Comparison of ENCODE assay signal across 17 cellular contexts in the genomic region with DNA sequence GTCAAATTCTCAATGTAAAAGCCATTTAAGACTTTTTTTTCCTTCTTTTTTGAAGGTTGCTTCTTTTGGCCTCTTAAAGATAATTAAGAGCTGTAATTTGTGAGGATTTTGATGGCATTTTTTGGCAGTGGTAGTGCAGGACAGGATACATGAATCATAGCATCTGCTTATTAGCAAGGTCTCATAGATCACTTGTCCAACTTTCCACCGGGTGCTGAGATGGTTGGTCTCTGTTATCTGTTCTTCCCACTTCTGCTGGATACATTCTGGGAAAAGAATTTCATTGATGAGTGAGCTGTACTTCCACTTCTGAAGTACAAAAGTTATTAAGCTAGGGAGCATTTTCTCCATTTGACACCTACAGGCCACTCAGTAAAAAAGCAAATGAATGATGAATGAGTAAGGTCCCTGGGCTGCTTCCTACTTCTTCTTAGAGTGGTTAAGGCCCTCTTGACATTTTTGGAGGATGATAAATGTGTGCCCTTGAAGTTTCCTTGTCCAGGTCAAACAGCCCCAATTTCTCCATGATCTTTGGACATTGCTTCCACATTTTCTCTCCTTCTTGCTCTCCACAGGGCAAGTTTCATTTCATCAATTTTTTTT.
DNase-seq lines count a peak whose midpoint lies in the region; ATAC-seq and TF ChIP-seq lines count a peak whose summit lies in the region.
"Had no signal": no experiment of that assay in that cellular context is flagged by ENCODE, and none has a peak within 500 bp of the region (broad histone marks: within the 10 kb centered on the region; RNA-seq: fewer than 3 reads in every experiment).

No MANE protein-coding gene starts in this region.

- H3K9me3 ChIP-seq in fibroblast of lung (ENCODE audit: control insufficient read depth, insufficient read depth, low read depth, low read length): no peaks in the 10 kb centered on the region
- no peaks in the 10 kb centered on the region for H3K9me3 ChIP-seq in trophoblast cell (ENCODE audit: insufficient read depth, low read depth, low read length)
- no peaks in the 10 kb centered on the region for H3K9me3 ChIP-seq in aorta (ENCODE audit: control insufficient read depth, low read length)
- H3K9me3 ChIP-seq: BLaER1 treated with 17β-estradiol and CSF1 and Interleukin-3, amounts not matched to agents 10 nM and 100 nM; MG63 had no signal

- H4K91ac ChIP-seq in trophoblast cell (ENCODE audit: low read depth, low read length): no peak overlapping the region

- no peak overlapping the region for H3K9ac ChIP-seq in fibroblast of lung (ENCODE audit: insufficient read depth, low read length)
- no peak overlapping the region for H3K9ac ChIP-seq in trophoblast cell (ENCODE audit: low read length)
- H3K9ac ChIP-seq: BLaER1 treated with 17β-estradiol and CSF1 and Interleukin-3, amounts not matched to agents 10 nM and 100 nM; parathyroid adenoma had no signal

- intact Hi-C loops in aorta (cut with DNase I): no loop called here

- H3K79me1 ChIP-seq in trophoblast cell (ENCODE audit: low read length): peaks cover 5% of the 10 kb centered on the region

- TF ChIP-seq CTCF in fibroblast of lung (conservative IDR thresholded peaks at IDR 0.05 in 1 of 2, IDR thresholded peaks at IDR 0.05 in 1 of 2; ENCODE audit: low read depth in 1 of 2, low read length in 2 of 2): no peak

- H4K8ac ChIP-seq in trophoblast cell (ENCODE audit: low read depth, low read length): no peak overlapping the region

- H3K4me2 ChIP-seq in fibroblast of lung (ENCODE audit: extremely low read depth, insufficient read depth, low read length) (peak overlapping the region; percentile 42), trophoblast cell (ENCODE audit: low read length) (no peak overlapping the region)
- H3K4me2 ChIP-seq: BLaER1 treated with 17β-estradiol and CSF1 and Interleukin-3, amounts not matched to agents 10 nM and 100 nM had no signal

- no CpG with 5 or more reads among the region's 1 CpG for WGBS in trophoblast cell (ENCODE audit: extremely low coverage, insufficient coverage, insufficient read length)
- WGBS in aorta, 2 donors: 9 to 15% methylated on average over 1 of the region's 1 CpG

- no peaks in the 10 kb centered on the region for H3K79me2 ChIP-seq in fibroblast of lung (ENCODE audit: control insufficient read depth, insufficient read depth, low read length)
- H3K79me2 ChIP-seq in trophoblast cell (ENCODE audit: control insufficient read depth, insufficient read depth, low read length, poor library complexity): no peaks in the 10 kb centered on the region

- no peak overlapping the region for H3K23ac ChIP-seq in trophoblast cell (ENCODE audit: low read length)

- H4K12ac ChIP-seq in trophoblast cell (ENCODE audit: low read depth, low read length): no peak overlapping the region

- no peak overlapping the region for H3K4ac ChIP-seq in trophoblast cell (ENCODE audit: low read depth, low read length)

- H3K18ac ChIP-seq in trophoblast cell (ENCODE audit: low read length): no peak overlapping the region

- H3K27me3 ChIP-seq in fibroblast of lung (ENCODE audit: control insufficient read depth, insufficient read depth, low read length) (no peaks in the 10 kb centered on the region), trophoblast cell (ENCODE audit: insufficient read depth, low read length) (no peaks in the 10 kb centered on the region), aorta (ENCODE audit: control insufficient read depth in 1 of 2, insufficient read depth in 2 of 2, low read length in 1 of 2) (no peaks in the 10 kb centered on the region)
- H3K27me3 ChIP-seq: BLaER1 treated with 17β-estradiol and CSF1 and Interleukin-3, amounts not matched to agents 10 nM and 100 nM; MG63 had no signal

- DNase-seq in EH (ENCODE audit: low read depth) (peak; percentile 27), NCI-H446 treated with DMSO at 0.1 percent for 48 hours (lab: John Stamatoyannopoulos, UW) (peak; percentile 80), fibroblast of lung (ENCODE audit: low read depth in 2 of 2) (peak in 1 of 2 donors; percentile 81), trophoblast cell (no peak), aorta (no peak), NCI-H2029 (lab: John Stamatoyannopoulos, UW) (no peak)
- DNase-seq in activated effector memory CD4-positive, alpha-beta T cell treated with anti-CD3 and anti-CD28 coated beads, Interleukin-2, amount 50 U/mL, for 16 hours: no peak
- DNase-seq: activated T-cell treated with anti-CD3 and anti-CD28 coated beads for 4 hours; amniotic stem cell; effector CD4-positive, alpha-beta T cell; MG63; NCI-H2081 treated with DMSO at 0.1 percent for 48 hours; NCI-H748 treated with DMSO at 0.1 percent for 48 hours; substantia nigra had no signal

- no peak overlapping the region for H2BK5ac ChIP-seq in trophoblast cell (ENCODE audit: low read depth, low read length, poor library complexity)

- ATAC-seq in HG02642 (IDR thresholded peaks at IDR 0.05; ENCODE audit: poor library complexity, unreplicated experiment): no peak
- ATAC-seq in aorta (ENCODE audit: low FRiP score): no peak

- H3K36me3 ChIP-seq in fibroblast of lung (ENCODE audit: control insufficient read depth, insufficient read depth, low read length) (no peaks in the 10 kb centered on the region), trophoblast cell (ENCODE audit: control insufficient read depth in 1 of 2, insufficient read depth in 2 of 2, low read length in 2 of 2) (no peaks in the 10 kb centered on the region), aorta (ENCODE audit: control insufficient read depth in 1 of 2, insufficient read depth in 2 of 2, low read length in 1 of 2) (no peaks in the 10 kb centered on the region)
- H3K36me3 ChIP-seq: BLaER1 treated with 17β-estradiol and CSF1 and Interleukin-3, amounts not matched to agents 10 nM and 100 nM; MG63 had no signal

- H3K27ac ChIP-seq in fibroblast of lung (ENCODE audit: insufficient read depth, low read length): no peak overlapping the region
- peak overlapping the region; percentile 68 for H3K27ac ChIP-seq in trophoblast cell (ENCODE audit: low read depth, low read length)
- H3K27ac ChIP-seq in aorta (ENCODE audit: low read depth in 1 of 2, low read length in 2 of 2): no peak overlapping the region
- H3K27ac ChIP-seq: BLaER1 treated with 17β-estradiol and CSF1 and Interleukin-3, amounts not matched to agents 10 nM and 100 nM; parathyroid adenoma had no signal

- H3K4me3 ChIP-seq in fibroblast of lung (replicated peaks in 1 of 4; ENCODE audit: control extremely low read depth in 1 of 4, insufficient read depth in 1 of 4, low read depth in 3 of 4, low read length in 4 of 4) (no peak overlapping the region), trophoblast cell (ENCODE audit: low read depth, low read length) (no peak overlapping the region), aorta (ENCODE audit: low read length in 2 of 2) (no peak overlapping the region)
- H3K4me3 ChIP-seq: BLaER1 treated with 17β-estradiol and CSF1 and Interleukin-3, amounts not matched to agents 10 nM and 100 nM; MG63 had no signal

- no peak overlapping the region for H2BK12ac ChIP-seq in trophoblast cell (ENCODE audit: low read length)

- no peak overlapping the region for H3K14ac ChIP-seq in trophoblast cell (ENCODE audit: low read length)

- no peaks in the 10 kb centered on the region for H4K20me1 ChIP-seq in fibroblast of lung (ENCODE audit: control insufficient read depth, extremely low read depth, insufficient read depth, low read length)
- H4K20me1 ChIP-seq: BLaER1 treated with 17β-estradiol and CSF1 and Interleukin-3, amounts not matched to agents 10 nM and 100 nM had no signal

- H2AFZ ChIP-seq in fibroblast of lung (ENCODE audit: low read length) (no peak overlapping the region), trophoblast cell (ENCODE audit: insufficient read depth, low read length, poor library complexity) (no peak overlapping the region)
- H2AFZ ChIP-seq: parathyroid adenoma had no signal

- H2BK120ac ChIP-seq in trophoblast cell (ENCODE audit: insufficient read depth, low read length, poor library complexity): no peak overlapping the region

- no peak overlapping the region for H2AK5ac ChIP-seq in trophoblast cell (ENCODE audit: low read length)

- H3K4me1 ChIP-seq in fibroblast of lung (ENCODE audit: control insufficient read depth, extremely low read depth, insufficient read depth, low read length) (peaks cover 28% of the 10 kb centered on the region), trophoblast cell (ENCODE audit: control insufficient read depth in 1 of 2, insufficient read depth in 2 of 2, low read length in 2 of 2) (peaks cover 10 to 25% of the 10 kb centered on the region in 2 experiments), aorta (ENCODE audit: control insufficient read depth in 1 of 2, insufficient read depth in 2 of 2, low read length in 2 of 2) (peaks cover 5 to 17% of the 10 kb centered on the region in 2 donors)
- H3K4me1 ChIP-seq: parathyroid adenoma had no signal

Comparison
In these comparisons a context has a peak if more than half of its experiments do, and no peak if none do; other contexts are left out.
1. DNase-seq: peak in EH (single experiment) and NCI-H446 treated with DMSO at 0.1 percent for 48 hours (single experiment); none in trophoblast cell (0 of 2), activated effector memory CD4-positive, alpha-beta T cell treated with anti-CD3 and anti-CD28 coated beads, Interleukin-2, amount 50 U/mL, for 16 hours (single experiment), aorta (0 of 2) and NCI-H2029 (single experiment).